In the genomic region with DNA sequence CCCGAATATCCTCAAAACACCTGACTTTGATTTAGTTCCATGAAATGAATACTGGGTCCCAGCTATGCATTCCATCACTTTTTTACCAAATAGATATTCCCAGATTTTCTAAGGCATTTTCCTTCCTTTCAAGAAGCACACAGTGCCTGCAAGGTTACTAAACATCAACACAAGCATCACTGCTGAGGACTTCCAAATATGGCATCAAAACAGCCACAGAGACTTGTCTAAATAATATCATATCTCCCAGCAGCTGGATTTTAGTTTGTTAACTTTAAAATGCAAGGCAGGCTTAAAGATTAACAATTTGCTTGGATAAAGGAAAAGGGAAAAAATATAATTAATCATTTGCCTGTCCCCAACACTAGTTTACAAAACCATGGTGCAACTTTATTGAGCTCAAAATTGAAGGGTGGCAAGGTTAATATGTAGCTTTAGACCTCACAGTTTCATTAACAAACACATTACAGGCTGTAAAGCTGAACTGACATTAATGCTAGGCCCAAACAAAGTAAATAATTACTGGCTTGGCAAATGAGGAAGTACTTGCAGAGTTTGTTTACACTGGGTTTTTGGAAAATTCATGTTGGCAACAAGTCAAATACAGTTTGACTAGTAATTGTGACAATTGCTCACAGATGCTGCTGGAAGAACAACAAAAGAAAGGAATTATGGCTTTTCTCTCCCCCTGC, we compare ENCODE assay signal across 12 cellular contexts.
DNase-seq lines count a peak whose midpoint lies in the region; ATAC-seq, FAIRE-seq and TF ChIP-seq lines count a peak whose summit lies in the region.
"Had no signal": no experiment of that assay in that cellular context is flagged by ENCODE, and none has a peak within 500 bp of the region (broad histone marks: within the 10 kb centered on the region; RNA-seq: fewer than 3 reads in every experiment).

No MANE protein-coding gene starts in this region.

- peak; percentile 90 for DNase-seq in DMS153 (lab: John Stamatoyannopoulos, UW)
- DNase-seq in NCI-H146 (lab: John Stamatoyannopoulos, UW), result peak; percentile 16
- DNase-seq in body of pancreas, result peak in 1 of 4 donors; percentile 24
- peak; percentile 29 for DNase-seq in medulla oblongata (ENCODE audit: extremely low spot score)
- DNase-seq in frontal cortex (ENCODE audit: low spot score in 2 of 2), result no peak
- DNase-seq: activated effector memory CD4-positive, alpha-beta T cell treated with Interleukin-2 at 50 U/mL for 16 hours; erythroblast; NCI-H187 treated with DMSO at 0.1 percent for 48 hours; T-helper 17 cell had no signal

- peak overlapping the region in 3 of 4 donors; percentile 4 to 19 (median 8) for H3K27ac ChIP-seq in body of pancreas

- H3K9me3 ChIP-seq in body of pancreas, result no peaks in the 10 kb centered on the region

- intact Hi-C loops in body of pancreas (cut with DNase I), result no loop called here

- H3K27me3 ChIP-seq in body of pancreas, result no peaks in the 10 kb centered on the region

- FAIRE-seq in frontal cortex (lab: Jason Lieb, UNC), result no peak

- 32 to 46% methylated on average over 1 of the region's 1 CpG for WGBS in body of pancreas, 2 donors

- H3K4me3 ChIP-seq in body of pancreas, result no peak overlapping the region

- TF ChIP-seq CTCF in body of pancreas (IDR thresholded peaks at IDR 0.05), result no peak

- no peaks in the 10 kb centered on the region for H3K36me3 ChIP-seq in body of pancreas (replicated peaks in 1 of 2; ENCODE audit: insufficient read depth in 1 of 2, low read depth in 2 of 2)

- peaks cover 16% of the 10 kb centered on the region for H3K4me1 ChIP-seq in body of pancreas

- TF ChIP-seq POLR2A in body of pancreas (IDR thresholded peaks at IDR 0.05), result no peak

- peak; percentile 91 for ATAC-seq in body of pancreas
- no peak for ATAC-seq in GM21723 (IDR thresholded peaks at IDR 0.05; ENCODE audit: unreplicated experiment)
- no peak for ATAC-seq in HG03442 (IDR thresholded peaks at IDR 0.05; ENCODE audit: unreplicated experiment)
- no peak for ATAC-seq in HG02973 (IDR thresholded peaks at IDR 0.05; ENCODE audit: unreplicated experiment)
- ATAC-seq: T-helper 17 cell had no signal

Comparison
In these comparisons a context has a peak if more than half of its experiments do, and no peak if none do; other contexts are left out.
1. DNase-seq: peak in DMS153 (single experiment), NCI-H146 (single experiment) and medulla oblongata (single experiment); none in frontal cortex (0 of 2).